1 cellular context compared by ENCODE assay signal in the genomic region with DNA sequence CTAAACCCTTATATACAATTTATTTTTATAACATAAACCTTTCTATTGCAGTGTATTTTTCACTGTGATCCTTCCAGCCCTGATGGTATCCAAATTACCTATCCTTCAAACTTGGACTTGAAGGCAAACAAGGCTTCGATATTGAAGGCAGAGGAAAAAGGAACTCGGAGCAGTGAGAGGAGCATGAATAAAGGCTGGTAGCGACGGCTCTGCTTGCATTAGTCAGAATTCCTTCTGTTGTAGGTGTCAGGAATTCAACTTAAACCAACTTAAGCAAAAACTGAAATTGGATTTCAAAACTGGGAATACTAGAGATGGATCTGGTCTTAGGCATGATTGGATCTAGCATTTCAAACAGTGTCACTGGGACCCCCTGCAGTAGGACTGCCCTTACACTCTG.
TF ChIP-seq lines count a peak whose summit lies in the region.

No MANE protein-coding gene starts in this region.

TF ChIP-seq in IMR-90, 13 proteins besides CTCF, POLR2A, EP300 and RAD21:
- no peak for TF ChIP-seq MAFK (IDR thresholded peaks at IDR 0.05; ENCODE audit: low read depth, low read length)
- no peak for TF ChIP-seq USF2 (IDR thresholded peaks at IDR 0.05; ENCODE audit: low read depth, low read length)
- TF ChIP-seq MXI1 (IDR thresholded peaks at IDR 0.05; ENCODE audit: borderline replicate concordance, low read depth, low read length), result no peak
- TF ChIP-seq, protein P1, sequence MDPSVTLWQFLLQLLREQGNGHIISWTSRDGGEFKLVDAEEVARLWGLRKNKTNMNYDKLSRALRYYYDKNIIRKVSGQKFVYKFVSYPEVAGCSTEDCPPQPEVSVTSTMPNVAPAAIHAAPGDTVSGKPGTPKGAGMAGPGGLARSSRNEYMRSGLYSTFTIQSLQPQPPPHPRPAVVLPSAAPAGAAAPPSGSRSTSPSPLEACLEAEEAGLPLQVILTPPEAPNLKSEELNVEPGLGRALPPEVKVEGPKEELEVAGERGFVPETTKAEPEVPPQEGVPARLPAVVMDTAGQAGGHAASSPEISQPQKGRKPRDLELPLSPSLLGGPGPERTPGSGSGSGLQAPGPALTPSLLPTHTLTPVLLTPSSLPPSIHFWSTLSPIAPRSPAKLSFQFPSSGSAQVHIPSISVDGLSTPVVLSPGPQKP (IDR thresholded peaks at IDR 0.05; ENCODE audit: borderline replicate concordance, low read depth, low read length), result no peak
- TF ChIP-seq MAZ (IDR thresholded peaks at IDR 0.05; ENCODE audit: borderline replicate concordance, low read depth, low read length), result no peak
- no peak for TF ChIP-seq BHLHE40 (IDR thresholded peaks at IDR 0.05; ENCODE audit: low read depth, low read length)
- no peak for TF ChIP-seq NFE2L2 (IDR thresholded peaks at IDR 0.05; ENCODE audit: low read depth, low read length)
- TF ChIP-seq SMC3 (IDR thresholded peaks at IDR 0.05; ENCODE audit: low read depth, low read length), result no peak
- no peak for TF ChIP-seq FOS (IDR thresholded peaks at IDR 0.05; ENCODE audit: low read depth, low read length)
- no peak for TF ChIP-seq CHD1 (IDR thresholded peaks at IDR 0.05; ENCODE audit: low read depth, low read length)
- no peak for TF ChIP-seq RFX5 (IDR thresholded peaks at IDR 0.05; ENCODE audit: low read depth, low read length)
- TF ChIP-seq CEBPB (IDR thresholded peaks at IDR 0.05; ENCODE audit: low read depth, low read length), result no peak
- no peak for TF ChIP-seq RCOR1 (IDR thresholded peaks at IDR 0.05; ENCODE audit: insufficient replicate concordance, low read length)
